21 cellular contexts compared by ENCODE assay signal in genomic region chr22:32714458-32715250, GRCh38.
"Had no signal": no experiment of that assay in that cellular context is flagged by ENCODE, and none has a peak within 500 bp of the region (broad histone marks: within the 10 kb centered on the region; RNA-seq: fewer than 3 reads in every experiment).

No MANE protein-coding gene starts in this region.

- H3K36me3 ChIP-seq: gastrocnemius medialis, heart right ventricle, left lung, lower lobe of right lung, prostate gland, right lobe of liver, stomach, thoracic aorta, transverse colon had no signal

- H3K9me3 ChIP-seq: gastrocnemius medialis, left lung, lower lobe of right lung, prostate gland, right lobe of liver, stomach, thoracic aorta, transverse colon had no signal

- DNase-seq: effector CD4-positive, alpha-beta T cell; endodermal cell; erythroblast; gastrocnemius medialis; heart right ventricle; islet precursor cell; left lung; lower lobe of right lung; midbrain; occipital lobe; right lobe of liver; stimulated activated CD4-positive, alpha-beta T cell treated with anti-CD3 and anti-CD28 coated beads, Interleukin-2, amount 100 ng/mL, for 24 hours; stimulated activated CD4-positive, alpha-beta T cell treated with anti-CD3 and anti-CD28 coated beads, Interleukin-4, amount 100 ng/mL, for 4 hours; stimulated activated naive B cell treated with anti-CD40 and anti-IgM and Interleukin-4, amounts not matched to agents 10 μg/mL and 1 μg/mL and 100 μg/mL, for 72 hours; stomach; substantia nigra; transverse colon had no signal

- H3K4me1 ChIP-seq: parathyroid adenoma, prostate gland, right lobe of liver, stomach had no signal

- H3K79me2 ChIP-seq: parathyroid adenoma had no signal

- H2AFZ ChIP-seq: parathyroid adenoma had no signal

- ATAC-seq: gastrocnemius medialis; heart right ventricle; left lung; right lobe of liver; stimulated activated naive B cell treated with anti-CD40 and anti-IgM and Interleukin-4, amounts not matched to agents 10 μg/mL and 1 μg/mL and 100 μg/mL, for 72 hours had no signal

- H3K4me3 ChIP-seq: coronary artery, gastrocnemius medialis, heart right ventricle, left lung, lower lobe of right lung, prostate gland, right lobe of liver, stomach, thoracic aorta, transverse colon had no signal

- H3K27me3 ChIP-seq: gastrocnemius medialis, heart right ventricle, left lung, right lobe of liver, stomach, transverse colon had no signal

- H3K27ac ChIP-seq: coronary artery, gastrocnemius medialis, heart right ventricle, left lung, lower lobe of right lung, parathyroid adenoma, prostate gland, right lobe of liver, stomach, thoracic aorta, transverse colon had no signal
